23 cellular contexts compared by ENCODE assay signal in genomic region chr2:86271248-86271647, GRCh38.
DNase-seq lines count a peak whose midpoint lies in the region; ATAC-seq, FAIRE-seq and TF ChIP-seq lines count a peak whose summit lies in the region.
"Had no signal": no experiment of that assay in that cellular context is flagged by ENCODE, and none has a peak within 500 bp of the region (broad histone marks: within the 10 kb centered on the region; RNA-seq: fewer than 3 reads in every experiment).

No MANE protein-coding gene starts in this region.

- H3K27me3 ChIP-seq in HepG2 (ENCODE audit: control insufficient read depth in 1 of 2, insufficient read depth in 2 of 2, low read length in 2 of 2) = 0 out of 5 replicates have a peak, but pooled peaks cover 0 to 1% of the 10 kb centered on the region in 2 experiments
- no peaks in the 10 kb centered on the region for H3K27me3 ChIP-seq in right lobe of liver
- 0 out of 5 replicates have a peak, but pooled peaks cover 0 to 5% of the 10 kb centered on the region in 2 experiments for H3K27me3 ChIP-seq in K562 (ENCODE audit: control insufficient read depth in 2 of 2, insufficient read depth in 2 of 2, low read length in 2 of 2)
- no peaks in the 10 kb centered on the region for H3K27me3 ChIP-seq in A673 (replicated peaks; ENCODE audit: insufficient read depth, low read depth, low read length, poor library complexity)
- H3K27me3 ChIP-seq: BE2C; BLaER1 treated with 17β-estradiol and CSF1 and Interleukin-3, amounts not matched to agents 10 nM and 100 nM had no signal

- H3K4me3 ChIP-seq in HepG2 (replicated peaks in 1 of 3; ENCODE audit: insufficient read depth in 1 of 3, low read depth in 2 of 3, low read length in 3 of 3) (no peak overlapping the region), right lobe of liver (no peak overlapping the region), K562 (no peak overlapping the region), A673 (ENCODE audit: low read depth, low read length, poor library complexity, severe bottlenecking) (no peak overlapping the region)
- H3K4me3 ChIP-seq: BLaER1 treated with 17β-estradiol and CSF1 and Interleukin-3, amounts not matched to agents 10 nM and 100 nM; GM23248 had no signal

- no peaks in the 10 kb centered on the region for H3K79me2 ChIP-seq in HepG2 (ENCODE audit: insufficient read depth, low read length)
- H3K79me2 ChIP-seq in K562 (ENCODE audit: control insufficient read depth, insufficient read depth, low read length) = no peaks in the 10 kb centered on the region

- H3K9ac ChIP-seq in HepG2 (ENCODE audit: insufficient read depth, low read depth, low read length) (no peak overlapping the region), K562 (ENCODE audit: insufficient read depth in 1 of 2, low read depth in 2 of 2, low read length in 2 of 2) (no peak overlapping the region)
- H3K9ac ChIP-seq: BLaER1 treated with 17β-estradiol and CSF1 and Interleukin-3, amounts not matched to agents 10 nM and 100 nM; GM23248 had no signal

- intact Hi-C loops in HepG2 (cut with micrococcal nuclease; ENCODE audit: unreplicated experiment) (no loop called here), right lobe of liver (cut with DNase I) (no loop called here), K562 (cut with micrococcal nuclease) (no loop called here), A673 (cut with micrococcal nuclease; ENCODE audit: unreplicated experiment) (no loop called here)

- no peak for TF ChIP-seq CTCF in HepG2 (CRISPR knock-in tag; IDR thresholded peaks at IDR 0.05)
- TF ChIP-seq CTCF in right lobe of liver (IDR thresholded peaks at IDR 0.05) = no peak
- TF ChIP-seq CTCF in K562 (IDR thresholded peaks at IDR 0.05 in 2 of 3, conservative IDR thresholded peaks at IDR 0.05 in 1 of 3; ENCODE audit: insufficient read depth in 2 of 3, low read depth in 1 of 3, low read length in 3 of 3) = no peak
- no peak for TF ChIP-seq CTCF in A673 (conservative IDR thresholded peaks at IDR 0.05; ENCODE audit: low read depth, low read length)

- TF ChIP-seq RAD21 in HepG2 (CRISPR knock-in tag; IDR thresholded peaks at IDR 0.05) (no peak), K562 (CRISPR knock-in tag; conservative IDR thresholded peaks at IDR 0.05 in 1 of 2, IDR thresholded peaks at IDR 0.05 in 1 of 2) (no peak)

- FAIRE-seq in HepG2 (lab: Jason Lieb, UNC) = no peak
- peak; percentile 11 for FAIRE-seq in TTC549 (lab: Jason Lieb, UNC)
- no peak for FAIRE-seq in K562 (lab: Jason Lieb, UNC)
- FAIRE-seq: D721Med, G401.6, GM19239, H1 had no signal

- POLR2A ChIA-PET in HepG2 (lab: Yijun Ruan, JAX) = no interaction called here
- POLR2A ChIA-PET in HEK293T (lab: Yijun Ruan, JAX) = no interaction called here
- POLR2A ChIA-PET in K562 (lab: Yijun Ruan, JAX) = no interaction called here
- POLR2A ChIA-PET in A673 (lab: Charles Lee; ENCODE audit: low non-redundant PET) = no interaction called here

- H3K4me2 ChIP-seq in HepG2 (ENCODE audit: low read depth, low read length) = no peak overlapping the region
- H3K4me2 ChIP-seq in K562 (ENCODE audit: insufficient read depth, low read length) = no peak overlapping the region
- H3K4me2 ChIP-seq: BLaER1 treated with 17β-estradiol and CSF1 and Interleukin-3, amounts not matched to agents 10 nM and 100 nM had no signal

- H3K9me3 ChIP-seq in HepG2 (ENCODE audit: low read length) (peaks cover 20% of the 10 kb centered on the region), right lobe of liver (peaks cover 0 to 9% (median 0%) of the 10 kb centered on the region in 4 donors), K562 (replicated peaks; ENCODE audit: control insufficient read depth, insufficient read depth, low read depth, low read length) (no peaks in the 10 kb centered on the region), A673 (ENCODE audit: low read depth, low read length, poor library complexity, severe bottlenecking) (peaks cover 15% of the 10 kb centered on the region)
- H3K9me3 ChIP-seq: BE2C had no signal

- DNase-seq in HepG2 (ENCODE audit: low spot score) (no peak), right lobe of liver (no peak), HEK293T (ENCODE audit: extremely low spot score) (no peak), K562 (ENCODE audit: extremely low read depth in 1 of 4, low spot score in 3 of 4) (no peak), A673 (ENCODE audit: low spot score) (no peak), occipital lobe (lab: John Stamatoyannopoulos, UW) (no peak), NCI-H345 (lab: John Stamatoyannopoulos, UW) (no peak)
- DNase-seq: ACHN; AML-193; BE2C; CD4-positive, alpha-beta T cell; CD8-positive, alpha-beta memory T cell; DMS 273 treated with DMSO at 0.1 percent for 48 hours; DND-41; GM23248; H7 had no signal

- ATAC-seq in HepG2 (no peak), right lobe of liver (no peak), K562 (no peak)
- ATAC-seq: HCT116 had no signal

- CTCF ChIA-PET in HepG2 (lab: Yijun Ruan, JAX; ENCODE audit: low intra/inter-chr PET ratio, low total read pairs) (no interaction called here), HEK293T (lab: Yijun Ruan, JAX) (no interaction called here), K562 (lab: Yijun Ruan, JAX; ENCODE audit: low intra/inter-chr PET ratio) (no interaction called here), A673 (lab: Charles Lee) (no interaction called here)

- TF ChIP-seq POLR2A in HepG2 (IDR thresholded peaks at IDR 0.05; ENCODE audit: insufficient read depth in 1 of 2, low read depth in 2 of 2, low read length in 2 of 2) = no peak
- no peak for TF ChIP-seq POLR2A in right lobe of liver (IDR thresholded peaks at IDR 0.05)
- no peak for TF ChIP-seq POLR2A in K562 (conservative IDR thresholded peaks at IDR 0.05)

- no TSS peak for BruUV-seq in HepG2 (replicated peaks; lab: Mats Ljungman, UMichigan)
- BruUV-seq in K562 (replicated peaks; lab: Mats Ljungman, UMichigan) = no TSS peak
- no TSS peak for BruUV-seq in A673 (replicated peaks; lab: Mats Ljungman, UMichigan)

- H3K36me3 ChIP-seq in HepG2 (replicated peaks in 1 of 2; ENCODE audit: control insufficient read depth in 1 of 2, insufficient read depth in 2 of 2, low read length in 2 of 2) = no peaks in the 10 kb centered on the region
- H3K36me3 ChIP-seq in right lobe of liver = no peaks in the 10 kb centered on the region
- no peaks in the 10 kb centered on the region for H3K36me3 ChIP-seq in K562 (ENCODE audit: control insufficient read depth, insufficient read depth, low read length)
- H3K36me3 ChIP-seq in A673 (ENCODE audit: insufficient read depth, low read length, poor library complexity, severe bottlenecking) = no peaks in the 10 kb centered on the region
- H3K36me3 ChIP-seq: BE2C; BLaER1 treated with 17β-estradiol and CSF1 and Interleukin-3, amounts not matched to agents 10 nM and 100 nM had no signal

- no peak overlapping the region for H2AFZ ChIP-seq in HepG2 (ENCODE audit: low read length)
- H2AFZ ChIP-seq in K562 (ENCODE audit: low read depth, low read length) = no peak overlapping the region
- H2AFZ ChIP-seq: GM23248 had no signal

- no peaks in the 10 kb centered on the region for H3K9me1 ChIP-seq in K562 (ENCODE audit: control insufficient read depth, insufficient read depth, low read length)

- in situ Hi-C loops in HepG2 (cut with HindIII; ENCODE audit: extremely low pct_ligation_motif_present, low pct_unique_long_range_greater_than_20kb) = no loop called here
- in situ Hi-C loops in K562 (cut with MboI) = no loop called here

- H3K4me1 ChIP-seq in HepG2 (ENCODE audit: insufficient read depth, low read length) (peaks cover 12% of the 10 kb centered on the region), right lobe of liver (no peaks in the 10 kb centered on the region), K562 (replicated peaks in 1 of 2; ENCODE audit: control insufficient read depth in 2 of 2, insufficient read depth in 2 of 2, low read length in 2 of 2) (no peaks in the 10 kb centered on the region), A673 (ENCODE audit: insufficient read depth, low read length, poor library complexity, severe bottlenecking) (no peaks in the 10 kb centered on the region)
- H3K4me1 ChIP-seq: BE2C had no signal

- H4K20me1 ChIP-seq in HepG2 (ENCODE audit: insufficient read depth, low read length) (no peaks in the 10 kb centered on the region), K562 (replicated peaks; ENCODE audit: control insufficient read depth, insufficient read depth, low read length) (no peaks in the 10 kb centered on the region)
- H4K20me1 ChIP-seq: BLaER1 treated with 17β-estradiol and CSF1 and Interleukin-3, amounts not matched to agents 10 nM and 100 nM had no signal

- H3K27ac ChIP-seq in HepG2 (ENCODE audit: extremely low read length, insufficient read depth, low read length) = no peak overlapping the region
- H3K27ac ChIP-seq in right lobe of liver = no peak overlapping the region
- H3K27ac ChIP-seq in K562 (ENCODE audit: extremely low read depth, low read depth, low read length) = no peak overlapping the region
- H3K27ac ChIP-seq in A673 (ENCODE audit: low read depth, low read length, poor library complexity, severe bottlenecking) = no peak overlapping the region
- H3K27ac ChIP-seq: BLaER1 treated with 17β-estradiol and CSF1 and Interleukin-3, amounts not matched to agents 10 nM and 100 nM; GM23248 had no signal

- TF ChIP-seq EP300 in HepG2 (IDR thresholded peaks at IDR 0.05; ENCODE audit: low read depth in 2 of 2, low read length in 2 of 2) (no peak), HepG2 (CRISPR knock-in tag; IDR thresholded peaks at IDR 0.05; ENCODE audit: borderline replicate concordance) (no peak), K562 (IDR thresholded peaks at IDR 0.05; ENCODE audit: low read length) (no peak)

TF ChIP-seq in HepG2, 621 proteins besides CTCF, POLR2A, EP300 and RAD21:
- TF ChIP-seq ARID2 (CRISPR knock-in tag; IDR thresholded peaks at IDR 0.05; ENCODE audit: borderline replicate concordance) (no peak), ZFP1 (CRISPR knock-in tag; IDR thresholded peaks at IDR 0.05) (peak; percentile 93), ZNF317 (CRISPR knock-in tag; IDR thresholded peaks at IDR 0.05) (peak; percentile 75; the same call in 1 of the 2 replicates)

TF ChIP-seq in HEK293T, 16 proteins besides CTCF, POLR2A, EP300 and RAD21:
- TF ChIP-seq ZNF384 (IDR thresholded peaks at IDR 0.05) (0 out of 2 replicates have a peak, but pooled peaks have one; percentile 38), SUZ12 (IDR thresholded peaks at IDR 0.05) (no peak)

TF ChIP-seq in K562, 482 proteins besides CTCF, POLR2A, EP300 and RAD21 (continues in another document):
- TF ChIP-seq SMC3 (conservative IDR thresholded peaks at IDR 0.05; ENCODE audit: insufficient read depth, low read depth, low read length) (no peak), STAT5B (CRISPR knock-in tag; IDR thresholded peaks at IDR 0.05) (no peak)
- TF ChIP-seq, protein P1, sequence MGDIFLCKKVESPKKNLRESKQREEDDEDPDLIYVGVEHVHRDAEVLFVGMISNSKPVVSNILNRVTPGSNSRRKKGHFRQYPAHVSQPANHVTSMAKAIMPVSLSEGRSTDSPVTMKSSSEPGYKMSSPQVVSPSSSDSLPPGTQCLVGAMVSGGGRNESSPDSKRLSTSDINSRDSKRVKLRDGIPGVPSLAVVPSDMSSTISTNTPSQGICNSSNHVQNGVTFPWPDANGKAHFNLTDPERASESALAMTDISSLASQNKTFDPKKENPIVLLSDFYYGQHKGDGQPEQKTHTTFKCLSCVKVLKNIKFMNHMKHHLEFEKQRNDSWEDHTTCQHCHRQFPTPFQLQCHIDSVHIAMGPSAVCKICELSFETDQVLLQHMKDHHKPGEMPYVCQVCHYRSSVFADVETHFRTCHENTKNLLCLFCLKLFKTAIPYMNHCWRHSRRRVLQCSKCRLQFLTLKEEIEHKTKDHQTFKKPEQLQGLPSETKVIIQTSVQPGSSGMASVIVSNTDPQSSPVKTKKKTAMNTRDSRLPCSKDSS (IDR thresholded peaks at IDR 0.05; ENCODE audit: low read depth, partially characterized antibody) = peak; percentile 88

Comparison
In these comparisons a context has a peak if more than half of its experiments do, and no peak if none do; other contexts are left out.
1. Of the 241 proteins assayed by ChIP-seq in both HepG2 and K562: peak only in HepG2: none; only in K562: TRIM24; in both: ZFP1; in neither: 239.